9 cellular contexts compared by ENCODE assay signal in the genomic region with DNA sequence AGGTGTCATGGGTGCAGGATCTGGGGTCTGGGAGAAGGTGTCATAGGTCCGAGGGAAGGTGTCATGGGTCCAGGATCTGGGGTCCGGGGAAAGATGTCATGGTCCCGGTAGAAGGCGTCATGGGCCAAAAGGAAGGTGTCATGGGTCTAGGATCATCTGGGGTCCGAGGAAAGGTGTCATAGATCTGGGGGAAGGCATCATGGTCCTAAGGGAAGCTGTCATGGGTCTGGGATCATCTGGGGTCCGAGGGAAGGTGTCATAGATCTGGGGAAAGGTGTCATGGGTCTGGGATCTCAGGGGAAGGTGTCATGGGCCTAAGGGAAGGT. TPM values are rescaled to one million over a fixed set of nuclear protein-coding genes. Genes with fewer than 3 reads are reported as not detected.
DNase-seq lines count a peak whose midpoint lies in the region; ATAC-seq and TF ChIP-seq lines count a peak whose summit lies in the region.
"Had no signal": no experiment of that assay in that cellular context is flagged by ENCODE, and none has a peak within 500 bp of the region (broad histone marks: within the 10 kb centered on the region; RNA-seq: fewer than 3 reads in every experiment).

No MANE protein-coding gene starts in this region.

- H3K9ac ChIP-seq in ES-I3 (ENCODE audit: low read depth, low read length): peak overlapping the region; percentile 71; the same call in 1 of the 2 replicates

- intact Hi-C loops in esophagus squamous epithelium (cut with DNase I): no loop called here
- intact Hi-C loops in prostate gland (cut with DNase I): no loop called here

- H3K27me3 ChIP-seq in SJCRH30: no peaks in the 10 kb centered on the region
- H3K27me3 ChIP-seq in esophagus squamous epithelium: no peaks in the 10 kb centered on the region
- no peaks in the 10 kb centered on the region for H3K27me3 ChIP-seq in prostate gland (replicated peaks; ENCODE audit: insufficient read depth)

- H3K4me3 ChIP-seq in SJCRH30: peak overlapping the region; percentile 74
- peak overlapping the region; percentile 71 to 92 (median 76) for H3K4me3 ChIP-seq in esophagus squamous epithelium
- peak overlapping the region; percentile 70 to 87 for H3K4me3 ChIP-seq in prostate gland

- no peak for TF ChIP-seq CTCF in esophagus squamous epithelium (IDR thresholded peaks at IDR 0.05)
- no peak for TF ChIP-seq CTCF in prostate gland (IDR thresholded peaks at IDR 0.05)

- 49 to 56% methylated on average over 6 of the region's 6 CpGs for WGBS in esophagus squamous epithelium, 2 donors
- WGBS in prostate gland: 48% methylated on average over 6 of the region's 6 CpGs

- no peak for TF ChIP-seq POLR2A in esophagus squamous epithelium (IDR thresholded peaks at IDR 0.05)
- no peak for TF ChIP-seq POLR2A in prostate gland (IDR thresholded peaks at IDR 0.05)

- H3K36me3 ChIP-seq in ES-I3 (ENCODE audit: insufficient read depth, low read length) (no peaks in the 10 kb centered on the region; the same call in 1 of the 2 replicates), SJCRH30 (no peaks in the 10 kb centered on the region), esophagus squamous epithelium (no peaks in the 10 kb centered on the region), prostate gland (no peaks in the 10 kb centered on the region)

- ATAC-seq in HG02759 (IDR thresholded peaks at IDR 0.05; ENCODE audit: unreplicated experiment) (no peak), GM18498 (IDR thresholded peaks at IDR 0.05; ENCODE audit: unreplicated experiment) (no peak)

- no peaks in the 10 kb centered on the region for H3K9me3 ChIP-seq in ES-I3 (ENCODE audit: control insufficient read depth, insufficient read depth, low read length)
- H3K9me3 ChIP-seq in SJCRH30 (replicated peaks): no peaks in the 10 kb centered on the region
- no peaks in the 10 kb centered on the region for H3K9me3 ChIP-seq in esophagus squamous epithelium
- H3K9me3 ChIP-seq in prostate gland: no peaks in the 10 kb centered on the region

- H3K27ac ChIP-seq in SJCRH30 (no peak overlapping the region), esophagus squamous epithelium (peak overlapping the region in 3 of 4 donors; percentile 93 to 99 (median 95)), prostate gland (peak overlapping the region; percentile 87 to 89)

- DNase-seq in SJCRH30: no peak
- no peak for DNase-seq in esophagus squamous epithelium (lab: John Stamatoyannopoulos, UW)
- DNase-seq in prostate gland (ENCODE audit: low spot score): no peak
- no peak for DNase-seq in NCI-H146 (lab: John Stamatoyannopoulos, UW)
- no peak for DNase-seq in NCI-H226
- DNase-seq: NK-92 treated with Interleukin-12 subunit alpha and Interleukin-12 subunit beta, amount 100 ng/mL, for 24 hours had no signal

- no peaks in the 10 kb centered on the region for H3K4me1 ChIP-seq in ES-I3 (ENCODE audit: insufficient read depth, low read length)
- H3K4me1 ChIP-seq in SJCRH30: no peaks in the 10 kb centered on the region
- peaks cover 63 to 84% (median 68%) of the 10 kb centered on the region in 3 donors for H3K4me1 ChIP-seq in esophagus squamous epithelium
- H3K4me1 ChIP-seq in prostate gland (replicated peaks): peaks cover 16% of the 10 kb centered on the region

RNA-seq across cellular contexts. Expression of a gene that starts 1.0 kb away (rescaled TPM):
- total RNA-seq in SJCRH30 (2014; rRNA removed; shearing (Covaris generic)): 13.2 and 14.4 TPM in 2 replicates
- total RNA-seq in esophagus squamous epithelium (10 to 100 TPM; 14.2 to 31.4 (median 20.3) TPM), prostate gland (10 to 100 TPM; 41.8 to 68.0 TPM)

RNA-seq across cellular contexts. Expression of a gene that starts 21.1 kb away (rescaled TPM):
- 20.9 and 24.4 TPM in 2 replicates for total RNA-seq in SJCRH30 (2014; rRNA removed; shearing (Covaris generic))
- total RNA-seq in esophagus squamous epithelium: 10 to 100 TPM; 15.9 to 24.0 (median 20.4) TPM
- 10 to 100 TPM; 70.1 to 85.8 TPM for total RNA-seq in prostate gland

RNA-seq across cellular contexts. Expression of a gene that starts 24.0 kb away (rescaled TPM):
- total RNA-seq in SJCRH30 (2014; rRNA removed; shearing (Covaris generic)): 0.08 TPM in 1 of 2 replicates, not detected in the other
- under 1 TPM in 3 of 4 donors, not detected in 1; 0.09 to 0.95 (median 0.59) TPM for total RNA-seq in esophagus squamous epithelium
- 1 to 10 TPM; 2.9 to 6.2 TPM for total RNA-seq in prostate gland

RNA-seq across cellular contexts. Expression of a gene that starts 30.6 kb away (rescaled TPM):
- total RNA-seq in SJCRH30 (2014; rRNA removed; shearing (Covaris generic)): not detected in 2 replicates
- total RNA-seq in esophagus squamous epithelium (not detected), prostate gland (1 to 10 TPM in 1 of 2 donors, not detected in 1; 5.1 TPM)

RNA-seq across cellular contexts. Expression of a gene that starts 39.9 kb away (rescaled TPM):
- 0.04 and 0.05 TPM in 2 replicates for total RNA-seq in SJCRH30 (2014; rRNA removed; shearing (Covaris generic))
- 1 to 10 TPM in 1 of 4 donors, under 1 TPM in 3; under 0.01 to 1.8 (median 0.29) TPM for total RNA-seq in esophagus squamous epithelium
- 1 to 10 TPM; 1.5 to 1.9 TPM for total RNA-seq in prostate gland
